In the genomic region with DNA sequence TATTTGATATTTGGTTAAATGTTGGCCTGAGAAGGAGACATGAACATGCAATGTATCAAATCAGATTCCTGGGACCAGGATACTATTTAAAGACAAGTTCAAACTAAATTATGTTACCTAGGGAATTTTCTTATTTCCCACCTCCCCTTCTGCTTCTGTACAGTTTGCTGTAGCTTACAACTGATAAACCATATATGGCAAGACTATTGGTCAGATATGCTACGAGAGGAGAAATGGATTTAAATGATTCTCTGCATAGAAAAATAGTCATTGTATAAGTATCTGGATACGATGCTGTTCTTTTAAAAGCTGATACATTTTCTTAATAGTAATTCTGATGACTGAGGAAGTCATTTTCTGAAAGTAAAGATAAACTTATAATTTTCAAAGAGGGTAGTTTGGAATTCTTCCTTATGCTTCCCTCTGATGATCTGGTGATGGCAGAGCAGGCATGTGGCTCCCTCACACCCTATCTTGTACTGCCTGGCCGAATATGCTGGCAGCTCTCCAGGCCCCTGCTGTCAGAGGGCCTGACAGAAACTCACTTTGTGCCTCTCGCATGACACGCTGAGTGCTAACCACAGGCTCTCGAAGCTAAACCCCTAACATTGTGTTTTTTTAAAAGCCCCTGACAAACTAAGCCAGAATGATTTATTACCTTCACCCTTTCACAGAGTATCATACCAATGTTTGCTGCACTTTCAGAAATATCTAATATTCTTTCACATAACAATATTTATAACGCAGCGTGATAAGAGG, we compare ENCODE assay signal across 8 cellular contexts. TPM values are rescaled to one million over a fixed set of nuclear protein-coding genes. Genes with fewer than 3 reads are reported as not detected.
DNase-seq lines count a peak whose midpoint lies in the region; ATAC-seq and TF ChIP-seq lines count a peak whose summit lies in the region.

No MANE protein-coding gene starts in this region.

- CTCF ChIA-PET in HEK293 (lab: Yijun Ruan, JAX) = interaction anchor here (0.7 to 1.6 kb wide), 4 partner anchors 15 to 161 kb away, joined by 3 to 7 read pairs (median 4); no protein-coding TSS in a partner anchor

- H3K27me3 Mint-ChIP-seq in stimulated activated memory B cell treated with anti-CD40 and anti-IgM and Interleukin-4, amounts not matched to agents 10 μg/mL and 1 μg/mL and 100 μg/mL, for 72 hours = no peaks in the 10 kb centered on the region

- H3K36me3 Mint-ChIP-seq in stimulated activated memory B cell treated with anti-CD40 and anti-IgM and Interleukin-4, amounts not matched to agents 10 μg/mL and 1 μg/mL and 100 μg/mL, for 72 hours = peaks cover 28% of the 10 kb centered on the region

- DNase-seq in A172 (ENCODE audit: low spot score) = peak; percentile 58
- DNase-seq in NCI-H2081 (lab: John Stamatoyannopoulos, UW) = peak; percentile 81 to 95
- peak; percentile 79 for DNase-seq in choroid plexus epithelial cell (ENCODE audit: low read depth)
- DNase-seq in activated naive CD4-positive, alpha-beta T cell treated with anti-CD3 and anti-CD28 coated beads, Interleukin-2, amount 50 U/mL, for 16 hours = no peak
- no peak for DNase-seq in T-helper 2 cell
- DNase-seq in NCI-H524 treated with DMSO at 0.1 percent for 48 hours (lab: John Stamatoyannopoulos, UW) = no peak

- H3K9me3 Mint-ChIP-seq in stimulated activated memory B cell treated with anti-CD40 and anti-IgM and Interleukin-4, amounts not matched to agents 10 μg/mL and 1 μg/mL and 100 μg/mL, for 72 hours = no peaks in the 10 kb centered on the region

- H3K4me3 ChIP-seq in HEK293 (ENCODE audit: low read depth, low read length) (no peak overlapping the region), choroid plexus epithelial cell (ENCODE audit: low read depth, low read length) (no peak overlapping the region)

- no peak for ATAC-seq in stimulated activated memory B cell treated with anti-CD40 and anti-IgM and Interleukin-4, amounts not matched to agents 10 μg/mL and 1 μg/mL and 100 μg/mL, for 72 hours

- no peak overlapping the region for H3K27ac Mint-ChIP-seq in stimulated activated memory B cell treated with anti-CD40 and anti-IgM and Interleukin-4, amounts not matched to agents 10 μg/mL and 1 μg/mL and 100 μg/mL, for 72 hours

- no peaks in the 10 kb centered on the region for H3K4me1 Mint-ChIP-seq in stimulated activated memory B cell treated with anti-CD40 and anti-IgM and Interleukin-4, amounts not matched to agents 10 μg/mL and 1 μg/mL and 100 μg/mL, for 72 hours

- H3K36me3 ChIP-seq in HEK293 (ENCODE audit: control insufficient read depth in 2 of 2, insufficient read depth in 1 of 2, low read length in 2 of 2) = peaks cover 0 to 23% of the 10 kb centered on the region in 2 experiments; a peak in 1 of 3 replicates

- H3K4me1 ChIP-seq in HEK293 (ENCODE audit: control insufficient read depth, insufficient read depth, low read length) = peaks cover 18% of the 10 kb centered on the region

- no peak for TF ChIP-seq CTCF in HEK293 (tag by site-specific recombination; IDR thresholded peaks at IDR 0.05)
- no peak for TF ChIP-seq CTCF in choroid plexus epithelial cell (conservative IDR thresholded peaks at IDR 0.05; ENCODE audit: low read depth, low read length)

- POLR2A ChIA-PET in HEK293 (lab: Yijun Ruan, JAX) = no interaction called here

- no peaks in the 10 kb centered on the region for H3K9me3 ChIP-seq in HEK293 (ENCODE audit: control insufficient read depth, insufficient read depth, low read depth, low read length)

- H3K27ac ChIP-seq in HEK293 (ENCODE audit: extremely low read depth, low read depth, low read length) = no peak overlapping the region

- no peak overlapping the region for H3K4me3 Mint-ChIP-seq in stimulated activated memory B cell treated with anti-CD40 and anti-IgM and Interleukin-4, amounts not matched to agents 10 μg/mL and 1 μg/mL and 100 μg/mL, for 72 hours

TF ChIP-seq in HEK293, 187 proteins besides CTCF, POLR2A, EP300 and RAD21 (continues in another document):
- TF ChIP-seq KLF7 (tag by site-specific recombination; IDR thresholded peaks at IDR 0.05; ENCODE audit: borderline replicate concordance) (no peak), GLI4 (tag by site-specific recombination; IDR thresholded peaks at IDR 0.05) (no peak), ZFP69B (tag by site-specific recombination; IDR thresholded peaks at IDR 0.05) (peak; percentile 43; the same call in 1 of the 2 replicates), ZNF600 (tag by site-specific recombination; IDR thresholded peaks at IDR 0.05) (peak; percentile 98), ZNF23 (tag by site-specific recombination; IDR thresholded peaks at IDR 0.05; ENCODE audit: borderline replicate concordance) (no peak), ZNF768 (tag by site-specific recombination; IDR thresholded peaks at IDR 0.05) (no peak), ZNF138 (tag by site-specific recombination; IDR thresholded peaks at IDR 0.05; ENCODE audit: borderline replicate concordance) (no peak), ZBTB8A (tag by site-specific recombination; IDR thresholded peaks at IDR 0.05) (peak; percentile 42), ZNF248 (tag by site-specific recombination; IDR thresholded peaks at IDR 0.05) (no peak), ZNF621 (tag by site-specific recombination; IDR thresholded peaks at IDR 0.05) (no peak), BCL11B (tag by site-specific recombination; IDR thresholded peaks at IDR 0.05; ENCODE audit: low read depth) (no peak), ZNF707 (tag by site-specific recombination; IDR thresholded peaks at IDR 0.05) (no peak), ZNF341 (tag by site-specific recombination; IDR thresholded peaks at IDR 0.05; ENCODE audit: low read depth) (no peak), ZNF311 (tag by site-specific recombination; IDR thresholded peaks at IDR 0.05; ENCODE audit: borderline replicate concordance) (no peak), ZEB2 (tag by site-specific recombination; IDR thresholded peaks at IDR 0.05) (peak; percentile 80), ZNF292 (tag by site-specific recombination; IDR thresholded peaks at IDR 0.05; ENCODE audit: borderline replicate concordance, low read depth) (no peak), SP3 (tag by site-specific recombination; IDR thresholded peaks at IDR 0.05) (no peak), ZNF354C (tag by site-specific recombination; IDR thresholded peaks at IDR 0.05; ENCODE audit: borderline replicate concordance, low read depth) (no peak), ZNF843 (tag by site-specific recombination; IDR thresholded peaks at IDR 0.05) (peak; percentile 76; the same call in 1 of the 2 replicates), ZNF571 (tag by site-specific recombination; IDR thresholded peaks at IDR 0.05) (no peak), GLI2 (tag by site-specific recombination; IDR thresholded peaks at IDR 0.05; ENCODE audit: borderline replicate concordance, low read depth) (no peak), REPIN1 (tag by site-specific recombination; IDR thresholded peaks at IDR 0.05; ENCODE audit: low read depth) (no peak), ZNF792 (tag by site-specific recombination; IDR thresholded peaks at IDR 0.05) (no peak), ZNF157 (tag by site-specific recombination; IDR thresholded peaks at IDR 0.05) (no peak), ZNF530 (tag by site-specific recombination; IDR thresholded peaks at IDR 0.05; ENCODE audit: low read depth) (no peak), ZNF777 (tag by site-specific recombination; IDR thresholded peaks at IDR 0.05; ENCODE audit: borderline replicate concordance) (no peak), ZIC2 (tag by site-specific recombination; IDR thresholded peaks at IDR 0.05) (peak; percentile 67), KLF16 (tag by site-specific recombination; IDR thresholded peaks at IDR 0.05) (no peak), ZBTB21 (tag by site-specific recombination; IDR thresholded peaks at IDR 0.05) (no peak), ZNF501 (tag by site-specific recombination; IDR thresholded peaks at IDR 0.05) (0 out of 2 replicates have a peak, but pooled peaks have one; percentile 22), PRDM1 (tag by site-specific recombination; IDR thresholded peaks at IDR 0.05) (no peak)
- TF ChIP-seq, protein P1, sequence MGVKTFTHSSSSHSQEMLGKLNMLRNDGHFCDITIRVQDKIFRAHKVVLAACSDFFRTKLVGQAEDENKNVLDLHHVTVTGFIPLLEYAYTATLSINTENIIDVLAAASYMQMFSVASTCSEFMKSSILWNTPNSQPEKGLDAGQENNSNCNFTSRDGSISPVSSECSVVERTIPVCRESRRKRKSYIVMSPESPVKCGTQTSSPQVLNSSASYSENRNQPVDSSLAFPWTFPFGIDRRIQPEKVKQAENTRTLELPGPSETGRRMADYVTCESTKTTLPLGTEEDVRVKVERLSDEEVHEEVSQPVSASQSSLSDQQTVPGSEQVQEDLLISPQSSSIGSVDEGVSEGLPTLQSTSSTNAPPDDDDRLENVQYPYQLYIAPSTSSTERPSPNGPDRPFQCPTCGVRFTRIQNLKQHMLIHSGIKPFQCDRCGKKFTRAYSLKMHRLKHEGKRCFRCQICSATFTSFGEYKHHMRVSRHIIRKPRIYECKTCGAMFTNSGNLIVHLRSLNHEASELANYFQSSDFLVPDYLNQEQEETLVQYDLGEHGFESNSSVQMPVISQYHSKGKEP (tag by site-specific recombination; IDR thresholded peaks at IDR 0.05) = peak; percentile 68
- TF ChIP-seq, protein P2, sequence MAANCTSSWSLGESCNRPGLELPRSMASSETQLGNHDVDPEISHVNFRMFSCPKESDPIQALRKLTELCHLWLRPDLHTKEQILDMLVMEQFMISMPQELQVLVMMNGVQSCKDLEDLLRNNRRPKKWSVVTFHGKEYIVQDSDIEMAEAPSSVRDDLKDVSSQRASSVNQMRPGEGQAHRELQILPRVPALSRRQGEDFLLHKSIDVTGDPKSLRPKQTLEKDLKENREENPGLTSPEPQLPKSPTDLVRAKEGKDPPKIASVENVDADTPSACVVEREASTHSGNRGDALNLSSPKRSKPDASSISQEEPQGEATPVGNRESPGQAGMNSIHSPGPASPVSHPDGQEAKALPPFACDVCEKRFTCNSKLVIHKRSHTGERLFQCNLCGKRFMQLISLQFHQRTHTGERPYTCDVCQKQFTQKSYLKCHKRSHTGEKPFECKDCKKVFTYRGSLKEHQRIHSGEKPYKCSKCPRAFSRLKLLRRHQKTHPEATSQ (tag by site-specific recombination; IDR thresholded peaks at IDR 0.05) = no peak
- TF ChIP-seq, protein P3, sequence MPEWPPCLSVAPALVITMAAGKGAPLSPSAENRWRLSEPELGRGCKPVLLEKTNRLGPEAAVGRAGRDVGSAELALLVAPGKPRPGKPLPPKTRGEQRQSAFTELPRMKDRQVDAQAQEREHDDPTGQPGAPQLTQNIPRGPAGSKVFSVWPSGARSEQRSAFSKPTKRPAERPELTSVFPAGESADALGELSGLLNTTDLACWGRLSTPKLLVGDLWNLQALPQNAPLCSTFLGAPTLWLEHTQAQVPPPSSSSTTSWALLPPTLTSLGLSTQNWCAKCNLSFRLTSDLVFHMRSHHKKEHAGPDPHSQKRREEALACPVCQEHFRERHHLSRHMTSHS (tag by site-specific recombination; IDR thresholded peaks at IDR 0.05) = no peak

RNA-seq across cellular contexts. Expression of a gene that starts 19.4 kb away (rescaled TPM):
- total RNA-seq in A172 (2014; rRNA removed; shearing (Covaris generic)) = 11.9 and 26.2 TPM in 2 replicates

RNA-seq across cellular contexts. Expression of a gene that starts 40.7 kb away (rescaled TPM):
- total RNA-seq in A172 (2014; rRNA removed; shearing (Covaris generic)) = 65.5 and 87.6 TPM in 2 replicates

Comparison
In these comparisons a context has a peak if more than half of its experiments do, and no peak if none do; other contexts are left out.
1. DNase-seq: peak in A172 (single experiment), NCI-H2081 (2 of 2) and choroid plexus epithelial cell (single experiment); none in activated naive CD4-positive, alpha-beta T cell treated with anti-CD3 and anti-CD28 coated beads, Interleukin-2, amount 50 U/mL, for 16 hours (single experiment), T-helper 2 cell (0 of 5) and NCI-H524 treated with DMSO at 0.1 percent for 48 hours (single experiment).